ENCODE assay signal across 18 cellular contexts in genomic region chr7:128005117-128005516, GRCh38. TPM values are rescaled to one million over a fixed set of nuclear protein-coding genes. Genes with fewer than 3 reads are reported as not detected.
DNase-seq lines count a peak whose midpoint lies in the region; TF ChIP-seq lines count a peak whose summit lies in the region.
"Had no signal": no experiment of that assay in that cellular context is flagged by ENCODE, and none has a peak within 500 bp of the region (broad histone marks: within the 10 kb centered on the region; RNA-seq: fewer than 3 reads in every experiment).

No MANE protein-coding gene starts in this region.

- DNase-seq in SHP77 (lab: John Stamatoyannopoulos, UW): peak; percentile 13 to 17
- DNase-seq in SHP77 treated with DMSO at 0.1 percent for 48 hours (lab: John Stamatoyannopoulos, UW): no peak
- DNase-seq in NCI-H345 treated with DMSO at 0.1 percent for 48 hours (lab: John Stamatoyannopoulos, UW; ENCODE audit: unreplicated experiment): peak; percentile 59
- DNase-seq in hepatocyte (ENCODE audit: low spot score): no peak
- no peak for DNase-seq in LoVo (ENCODE audit: low spot score)
- DNase-seq in NCI-H1436 (lab: John Stamatoyannopoulos, UW): no peak
- no peak for DNase-seq in mammary epithelial cell
- DNase-seq in activated CD4-positive, alpha-beta T cell treated with anti-CD3 and anti-CD28 coated beads, Interleukin-2, amount 50 U/mL, for 1 hour: no peak
- DNase-seq: activated CD8-positive, alpha-beta T cell treated with anti-CD3 and anti-CD28 coated beads, Interleukin-2, amount 10 ng/mL, durations not matched to agents 7 days and 5 days; activated T-cell treated with anti-CD3 and anti-CD28 coated beads, Interleukin-2, amount 50 U/mL, for 72 hours; foreskin fibroblast; GM23248; left cardiac atrium; NCI-H2081; right cardiac atrium; stimulated activated CD4-positive, alpha-beta T cell treated with anti-CD3 and anti-CD28 coated beads, Interleukin-15, amount 100 ng/mL, for 24 hours had no signal

- no peaks in the 10 kb centered on the region for H3K9me3 ChIP-seq in hepatocyte (ENCODE audit: low read depth)
- no peaks in the 10 kb centered on the region for H3K9me3 ChIP-seq in mammary epithelial cell (replicated peaks; ENCODE audit: insufficient read depth, low read length)

- CTCF ChIA-PET in mammary epithelial cell (lab: Charles Lee; ENCODE audit: low non-redundant PET): no interaction called here

- H3K4me3 ChIP-seq in hepatocyte (no peak overlapping the region), mammary epithelial cell (replicated peaks in 1 of 3; ENCODE audit: insufficient read depth in 1 of 3, low read depth in 2 of 3, low read length in 3 of 3) (no peak overlapping the region)
- H3K4me3 ChIP-seq: GM23248 had no signal

- no peak overlapping the region for H2AFZ ChIP-seq in hepatocyte
- no peak overlapping the region for H2AFZ ChIP-seq in mammary epithelial cell (ENCODE audit: low read depth, low read length)
- H2AFZ ChIP-seq: GM23248 had no signal

- H3K27me3 ChIP-seq in hepatocyte: no peaks in the 10 kb centered on the region
- no peaks in the 10 kb centered on the region for H3K27me3 ChIP-seq in mammary epithelial cell (ENCODE audit: insufficient read depth, low read length)

- H3K79me2 ChIP-seq in hepatocyte: peaks cover 15% of the 10 kb centered on the region
- peaks cover 2% of the 10 kb centered on the region for H3K79me2 ChIP-seq in mammary epithelial cell (ENCODE audit: insufficient read depth, low read length)

- H4K20me1 ChIP-seq in hepatocyte (ENCODE audit: insufficient read depth, poor library complexity, severe bottlenecking) (no peaks in the 10 kb centered on the region), mammary epithelial cell (ENCODE audit: insufficient read depth, low read length) (no peaks in the 10 kb centered on the region)

- H3K27ac ChIP-seq in hepatocyte: peak overlapping the region; percentile 57
- no peak overlapping the region for H3K27ac ChIP-seq in mammary epithelial cell (ENCODE audit: insufficient read depth, low read depth, low read length)
- H3K27ac ChIP-seq: C4-2B, GM23248 had no signal

- dilution Hi-C loops in mammary epithelial cell (cut with HindIII; ENCODE audit: low sequenced_read_pairs): no loop called here

- no peaks in the 10 kb centered on the region for H3K9me2 ChIP-seq in hepatocyte (replicated peaks; ENCODE audit: insufficient read depth)

- H3K36me3 ChIP-seq in hepatocyte (replicated peaks; ENCODE audit: insufficient read depth, low read depth): no peaks in the 10 kb centered on the region
- H3K36me3 ChIP-seq in mammary epithelial cell (ENCODE audit: insufficient read depth, low read length): peaks cover 2% of the 10 kb centered on the region

- H3K9ac ChIP-seq in mammary epithelial cell (ENCODE audit: insufficient read depth, low read length): no peak overlapping the region
- H3K9ac ChIP-seq: GM23248 had no signal

- WGBS in hepatocyte (ENCODE audit: low lambda C conversion rate, missing lambda C conversion rate): 87% methylated on average over 7 of the region's 7 CpGs
- WGBS in mammary epithelial cell (ENCODE audit: low coverage, missing lambda C conversion rate): 71% methylated on average over 7 of the region's 7 CpGs

- TF ChIP-seq CTCF in hepatocyte (IDR thresholded peaks at IDR 0.05; ENCODE audit: poor library complexity): no peak
- no peak for TF ChIP-seq CTCF in mammary epithelial cell (conservative IDR thresholded peaks at IDR 0.05 in 1 of 2, IDR thresholded peaks at IDR 0.05 in 1 of 2; ENCODE audit: extremely low read depth in 1 of 2, insufficient read depth in 1 of 2, low read depth in 1 of 2, low read length in 2 of 2)

- no TSS peak for BruUV-seq in mammary epithelial cell (replicated peaks; lab: Mats Ljungman, UMichigan)

- peaks cover 19% of the 10 kb centered on the region for H3K4me1 ChIP-seq in hepatocyte (ENCODE audit: insufficient read depth)
- H3K4me1 ChIP-seq in mammary epithelial cell (ENCODE audit: insufficient read depth, low read length): no peaks in the 10 kb centered on the region

- H3K4me2 ChIP-seq in hepatocyte (no peak overlapping the region), mammary epithelial cell (ENCODE audit: insufficient read depth, low read depth, low read length) (no peak overlapping the region)

- intact Hi-C loops in mammary epithelial cell (cut with micrococcal nuclease): no loop called here

- in situ Hi-C loops in mammary epithelial cell (cut with MboI; ENCODE audit: low sequenced_read_pairs in 2 of 2): no loop called here

RNA-seq across cellular contexts. Expression of gene LRRC4, which starts 26.1 kb away (rescaled TPM):
- 15.1 TPM in 2 replicates for total RNA-seq in hepatocyte
- polyA plus RNA-seq in hepatocyte: 3.5 and 3.9 TPM in 2 replicates
- total RNA-seq in mammary epithelial cell: under 1 TPM; under 0.01 to 0.07 TPM
- 0.16 TPM for polyA plus RNA-seq in mammary epithelial cell
- polyA minus RNA-seq in mammary epithelial cell: not detected
- total RNA-seq: HT1080 had no signal

Comparison
In these comparisons a context has a peak if more than half of its experiments do, and no peak if none do; other contexts are left out.
1. DNase-seq: peak in SHP77 (2 of 2) and NCI-H345 treated with DMSO at 0.1 percent for 48 hours (single experiment); none in SHP77 treated with DMSO at 0.1 percent for 48 hours (single experiment), hepatocyte (single experiment), LoVo (single experiment), NCI-H1436 (single experiment), mammary epithelial cell (single experiment) and activated CD4-positive, alpha-beta T cell treated with anti-CD3 and anti-CD28 coated beads, Interleukin-2, amount 50 U/mL, for 1 hour (single experiment).
2. RNA of gene LRRC4, which starts 26.1 kb away (total RNA-seq): 15.1 TPM in hepatocyte; under 0.01 to 0.07 TPM in mammary epithelial cell; every median in the first group is over 10 times any median in the second.